ENCODE assay signal across 25 cellular contexts in the genomic region with DNA sequence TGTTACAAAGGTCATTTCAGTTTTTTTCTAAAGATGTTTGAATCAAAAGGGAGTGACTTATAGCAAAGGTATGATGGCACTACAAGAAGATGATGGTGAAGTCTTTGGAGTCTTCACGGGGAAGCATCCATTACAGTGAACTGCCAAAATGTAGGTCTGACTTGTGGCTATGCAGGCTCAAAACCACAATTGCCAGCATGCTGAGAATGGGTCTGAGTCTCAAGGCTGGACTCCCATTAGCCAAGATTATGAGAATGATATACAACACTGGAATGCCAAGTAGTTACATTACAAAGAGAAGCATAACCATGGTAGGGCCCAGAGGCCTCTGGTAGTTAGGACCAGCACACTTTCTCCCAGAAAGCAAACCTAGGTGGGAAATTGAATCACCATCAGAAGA.
"Had no signal": no experiment of that assay in that cellular context is flagged by ENCODE, and none has a peak within 500 bp of the region (broad histone marks: within the 10 kb centered on the region; RNA-seq: fewer than 3 reads in every experiment).

No MANE protein-coding gene starts in this region.

- ATAC-seq: activated CD4-positive, alpha-beta T cell treated with anti-CD3 and anti-CD28 coated beads for 36 hours; activated CD4-positive, CD25-positive, alpha-beta regulatory T cell treated with anti-CD3 and anti-CD28 coated beads, Interleukin-2, amount 50 U/mL, for 24 hours; activated CD8-positive, alpha-beta T cell treated with anti-CD3 and anti-CD28 coated beads, Interleukin-2, amount 10 ng/mL, durations not matched to agents 7 days and 5 days; activated naive CD4-positive, alpha-beta T cell treated with anti-CD3 and anti-CD28 coated beads, Interleukin-2, amount 50 U/mL, for 72 hours; body of pancreas; Panc1 had no signal

- H3K36me3 ChIP-seq: adrenal gland, SJCRH30 had no signal

- H3K27ac ChIP-seq: adrenal gland, body of pancreas, SJCRH30, SK-N-MC had no signal

- H3K9me3 ChIP-seq: adrenal gland, body of pancreas, SJCRH30 had no signal

- H3K27me3 ChIP-seq: adrenal gland, body of pancreas, SJCRH30 had no signal

- H3K4me1 ChIP-seq: adrenal gland, body of pancreas, SJCRH30 had no signal

- H3K4me3 ChIP-seq: adrenal gland, body of pancreas, SJCRH30, SK-N-MC had no signal

- DNase-seq: activated CD4-positive, alpha-beta T cell treated with anti-CD3 and anti-CD28 coated beads for 36 hours; activated CD4-positive, alpha-beta T cell treated with anti-CD3 and anti-CD28 coated beads, Interleukin-2, amount 10 ng/mL, durations not matched to agents 7 days and 5 days; activated CD4-positive, alpha-beta T cell treated with anti-CD3 and anti-CD28 coated beads, Interleukin-2, amount 50 U/mL, for 48 hours; activated CD8-positive, alpha-beta T cell treated with anti-CD3 and anti-CD28 coated beads, Interleukin-2, amount 10 ng/mL, durations not matched to agents 7 days and 5 days; activated gamma-delta T cell treated with Interleukin-2 at 50 U/mL for 16 hours; activated naive CD4-positive, alpha-beta T cell treated with anti-CD3 and anti-CD28 coated beads for 36 hours; activated T-cell treated with anti-CD3 and anti-CD28 coated beads, Interleukin-2, amount 50 U/mL, for 24 hours; adrenal gland; anterior cingulate cortex; body of pancreas; central memory CD4-positive, alpha-beta T cell; NCI-H1105 treated with DMSO at 0.1 percent for 48 hours; NCI-H1436; NCI-H1694; NCI-H1930; NCI-H2081 treated with DMSO at 0.1 percent for 48 hours; NCI-H345; NCI-H524 treated with DMSO at 0.1 percent for 48 hours; SHP77; SJCRH30; T1000 had no signal
